In the genomic region with DNA sequence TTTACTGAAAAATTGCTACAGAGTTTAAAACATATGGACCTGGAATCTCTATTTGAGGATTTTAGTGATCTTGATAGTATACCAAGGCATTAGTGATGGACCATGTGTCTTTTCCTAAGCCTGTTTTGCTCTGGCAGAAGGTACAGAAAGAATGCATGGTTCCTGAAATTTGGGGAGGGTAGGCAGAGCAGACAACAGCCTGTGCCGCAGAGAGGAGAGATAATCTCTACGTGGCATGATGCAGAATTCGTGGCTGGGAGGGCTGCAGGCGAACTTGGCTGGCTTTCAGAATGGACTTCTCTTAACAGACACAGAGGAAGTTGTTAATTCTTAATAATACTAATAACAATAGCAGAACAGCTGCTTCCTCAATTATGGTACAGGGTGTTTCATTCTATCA, we compare ENCODE assay signal across 26 cellular contexts.
"Had no signal": no experiment of that assay in that cellular context is flagged by ENCODE, and none has a peak within 500 bp of the region (broad histone marks: within the 10 kb centered on the region; RNA-seq: fewer than 3 reads in every experiment).

No MANE protein-coding gene starts in this region.

- H3K9me3 Mint-ChIP-seq: activated naive CD4-positive, alpha-beta T cell treated with anti-CD3 and anti-CD28 coated beads, Interleukin-2, amount 50 U/mL, for 72 hours; activated T-cell treated with anti-CD3 and anti-CD28 coated beads, Interleukin-2, amount 50 U/mL, for 72 hours; central memory CD8-positive, alpha-beta T cell; natural killer cell; neural progenitor cell; stimulated activated naive B cell treated with anti-CD40 and anti-IgM and Interleukin-4, amounts not matched to agents 10 μg/mL and 1 μg/mL and 100 μg/mL, for 72 hours had no signal

- H3K27me3 ChIP-seq: neural progenitor cell, thyroid gland, upper lobe of left lung, vagina had no signal

- DNase-seq: activated CD4-positive, alpha-beta T cell treated with anti-CD3 and anti-CD28 coated beads for 36 hours; activated CD4-positive, CD25-positive, alpha-beta regulatory T cell; activated naive CD4-positive, alpha-beta T cell; activated T-cell treated with anti-CD3 and anti-CD28 coated beads for 4 hours; activated T-cell treated with anti-CD3 and anti-CD28 coated beads, Interleukin-2, amount 50 U/mL, for 72 hours; anterior cingulate cortex; effector memory CD4-positive, alpha-beta T cell; gastrocnemius medialis; glutamatergic neuron; islet precursor cell; left ventricle myocardium inferior; mesendoderm; natural killer cell; posterior cingulate gyrus; right cardiac atrium; stimulated activated CD4-positive, alpha-beta T cell treated with anti-CD3 and anti-CD28 coated beads, Interleukin-15, amount 100 ng/mL, for 24 hours; stimulated activated CD4-positive, alpha-beta T cell treated with anti-CD3 and anti-CD28 coated beads, Interleukin-2, amount 100 ng/mL, for 24 hours; stimulated activated naive B cell treated with anti-CD40 and anti-IgM and Interleukin-4, amounts not matched to agents 10 μg/mL and 1 μg/mL and 100 μg/mL, for 72 hours; stomach; thyroid gland; upper lobe of left lung had no signal

- ATAC-seq: activated CD4-positive, alpha-beta T cell treated with anti-CD3 and anti-CD28 coated beads for 36 hours; activated naive CD4-positive, alpha-beta T cell treated with anti-CD3 and anti-CD28 coated beads, Interleukin-2, amount 50 U/mL, for 72 hours; activated T-cell treated with anti-CD3 and anti-CD28 coated beads, Interleukin-2, amount 50 U/mL, for 72 hours; gastrocnemius medialis; natural killer cell; right cardiac atrium; stimulated activated naive B cell treated with anti-CD40 and anti-IgM and Interleukin-4, amounts not matched to agents 10 μg/mL and 1 μg/mL and 100 μg/mL, for 72 hours had no signal

- H3K4me1 ChIP-seq: gastrocnemius medialis, left ventricle myocardium inferior, neural progenitor cell, stomach, thyroid gland, upper lobe of left lung, vagina had no signal

- H3K4me3 ChIP-seq: gastrocnemius medialis, left ventricle myocardium inferior, lung, neural progenitor cell, stomach, thyroid gland, upper lobe of left lung, vagina had no signal

- H3K36me3 Mint-ChIP-seq: activated naive CD4-positive, alpha-beta T cell treated with anti-CD3 and anti-CD28 coated beads, Interleukin-2, amount 50 U/mL, for 72 hours; natural killer cell; neural progenitor cell; stimulated activated naive B cell treated with anti-CD40 and anti-IgM and Interleukin-4, amounts not matched to agents 10 μg/mL and 1 μg/mL and 100 μg/mL, for 72 hours had no signal

- H3K4me1 Mint-ChIP-seq: activated CD4-positive, alpha-beta T cell treated with anti-CD3 and anti-CD28 coated beads for 36 hours; central memory CD8-positive, alpha-beta T cell; natural killer cell; neural progenitor cell; stimulated activated naive B cell treated with anti-CD40 and anti-IgM and Interleukin-4, amounts not matched to agents 10 μg/mL and 1 μg/mL and 100 μg/mL, for 72 hours had no signal

- H2AFZ ChIP-seq: neural progenitor cell had no signal

- H3K36me3 ChIP-seq: gastrocnemius medialis, left ventricle myocardium inferior, neural progenitor cell, stomach, thyroid gland, upper lobe of left lung, vagina had no signal

- H3K4me3 Mint-ChIP-seq: activated CD4-positive, alpha-beta T cell treated with anti-CD3 and anti-CD28 coated beads for 36 hours; activated T-cell treated with anti-CD3 and anti-CD28 coated beads, Interleukin-2, amount 50 U/mL, for 72 hours; central memory CD8-positive, alpha-beta T cell; natural killer cell; neural progenitor cell; stimulated activated naive B cell treated with anti-CD40 and anti-IgM and Interleukin-4, amounts not matched to agents 10 μg/mL and 1 μg/mL and 100 μg/mL, for 72 hours had no signal

- H3K4me2 ChIP-seq: neural progenitor cell had no signal

- H3K27ac Mint-ChIP-seq: activated CD4-positive, alpha-beta T cell treated with anti-CD3 and anti-CD28 coated beads for 36 hours; activated naive CD4-positive, alpha-beta T cell treated with anti-CD3 and anti-CD28 coated beads, Interleukin-2, amount 50 U/mL, for 72 hours; activated T-cell treated with anti-CD3 and anti-CD28 coated beads, Interleukin-2, amount 50 U/mL, for 72 hours; natural killer cell; neural progenitor cell; stimulated activated naive B cell treated with anti-CD40 and anti-IgM and Interleukin-4, amounts not matched to agents 10 μg/mL and 1 μg/mL and 100 μg/mL, for 72 hours had no signal

- H3K27ac ChIP-seq: gastrocnemius medialis, left ventricle myocardium inferior, neural progenitor cell, stomach, thyroid gland, upper lobe of left lung, vagina had no signal
